Comparison of ENCODE assay signal across 1 cellular context in the genomic region with DNA sequence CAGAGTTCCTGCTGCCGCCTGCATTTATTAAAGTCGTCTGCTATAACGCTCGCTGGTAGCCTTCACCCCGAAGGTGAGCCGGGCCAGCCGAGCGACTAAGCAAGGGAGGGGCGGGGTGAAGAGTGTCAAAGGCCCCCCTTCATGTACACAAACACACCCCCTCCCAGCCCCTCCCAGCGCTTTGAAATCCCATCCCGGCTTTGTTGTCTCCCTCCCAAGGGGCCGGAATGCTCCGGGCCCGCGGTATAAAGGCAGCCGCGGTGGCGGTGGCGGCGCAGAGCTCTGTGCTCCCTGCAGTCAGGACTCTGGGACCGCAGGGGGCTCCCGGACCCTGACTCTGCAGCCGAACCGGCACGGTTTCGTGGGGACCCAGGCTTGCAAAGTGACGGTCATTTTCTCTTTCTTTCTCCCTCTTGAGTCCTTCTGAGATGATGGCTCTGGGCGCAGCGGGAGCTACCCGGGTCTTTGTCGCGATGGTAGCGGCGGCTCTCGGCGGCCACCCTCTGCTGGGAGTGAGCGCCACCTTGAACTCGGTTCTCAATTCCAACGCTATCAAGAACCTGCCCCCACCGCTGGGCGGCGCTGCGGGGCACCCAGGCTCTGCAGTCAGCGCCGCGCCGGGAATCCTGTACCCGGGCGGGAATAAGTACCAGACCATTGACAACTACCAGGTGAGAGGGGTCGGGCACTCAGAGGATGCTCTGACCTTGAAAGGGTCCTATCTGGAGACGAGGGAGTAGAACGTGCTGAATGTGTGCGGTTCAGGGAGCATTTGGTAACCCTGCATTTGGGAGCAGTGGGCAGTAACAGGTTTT.
TF ChIP-seq lines count a peak whose summit lies in the region.

A gene with protein sequence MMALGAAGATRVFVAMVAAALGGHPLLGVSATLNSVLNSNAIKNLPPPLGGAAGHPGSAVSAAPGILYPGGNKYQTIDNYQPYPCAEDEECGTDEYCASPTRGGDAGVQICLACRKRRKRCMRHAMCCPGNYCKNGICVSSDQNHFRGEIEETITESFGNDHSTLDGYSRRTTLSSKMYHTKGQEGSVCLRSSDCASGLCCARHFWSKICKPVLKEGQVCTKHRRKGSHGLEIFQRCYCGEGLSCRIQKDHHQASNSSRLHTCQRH (plus strand): TSS at position 275 of the 815 bp plus-strand sequence. CDS start 154 bp downstream, at position 429.

TF ChIP-seq in HepG2, 621 proteins besides CTCF, POLR2A, EP300 and RAD21 (continued from another document and continues in another):
- TF ChIP-seq SP140L (CRISPR knock-in tag; IDR thresholded peaks at IDR 0.05; ENCODE audit: borderline replicate concordance) (no peak), ZFP1 (CRISPR knock-in tag; IDR thresholded peaks at IDR 0.05) (no peak), ZNF782 (CRISPR knock-in tag; IDR thresholded peaks at IDR 0.05; ENCODE audit: borderline replicate concordance) (no peak), ZNF841 (CRISPR knock-in tag; IDR thresholded peaks at IDR 0.05; ENCODE audit: borderline replicate concordance) (no peak), DRAP1 (CRISPR knock-in tag; IDR thresholded peaks at IDR 0.05) (peak; percentile 75; the same call in 1 of the 2 replicates), REPIN1 (CRISPR knock-in tag; IDR thresholded peaks at IDR 0.05; ENCODE audit: borderline replicate concordance, low read depth) (peak; percentile 71; the same call in 1 of the 2 replicates), EEA1 (CRISPR knock-in tag; IDR thresholded peaks at IDR 0.05; ENCODE audit: borderline replicate concordance) (no peak), ZNF710 (CRISPR knock-in tag; IDR thresholded peaks at IDR 0.05; ENCODE audit: borderline replicate concordance) (peak; percentile 58; the same call in 1 of the 2 replicates), MED1 (CRISPR knock-in tag; IDR thresholded peaks at IDR 0.05) (peak; percentile 64), HMGXB4 (CRISPR knock-in tag; IDR thresholded peaks at IDR 0.05; ENCODE audit: borderline replicate concordance in 1 of 2, low read depth in 1 of 2) (peak; percentile 97 to 98), ZSCAN29 (CRISPR knock-in tag; conservative IDR thresholded peaks at IDR 0.05) (peak; percentile 94; the same call in 1 of the 2 replicates), FOXM1 (CRISPR knock-in tag; IDR thresholded peaks at IDR 0.05) (no peak), ZNF878 (CRISPR knock-in tag; IDR thresholded peaks at IDR 0.05) (no peak), IKZF5 (CRISPR knock-in tag; IDR thresholded peaks at IDR 0.05) (0 out of 2 replicates have a peak, but pooled peaks have one; percentile 48), RARG (CRISPR knock-in tag; IDR thresholded peaks at IDR 0.05; ENCODE audit: low read depth) (no peak), ZNF451 (CRISPR knock-in tag; IDR thresholded peaks at IDR 0.05) (peak; percentile 49; the same call in 1 of the 2 replicates), HNF4A (CRISPR knock-in tag; IDR thresholded peaks at IDR 0.05) (peak; percentile 26; the same call in 1 of the 2 replicates), HNF4G (IDR thresholded peaks at IDR 0.05; ENCODE audit: borderline replicate concordance, low read depth, low read length) (peak; percentile 52; the same call in 1 of the 2 replicates), HNF4G (CRISPR knock-in tag; IDR thresholded peaks at IDR 0.05; ENCODE audit: borderline replicate concordance, low read depth) (peak; percentile 31; the same call in 1 of the 2 replicates), ZNF784 (CRISPR knock-in tag; IDR thresholded peaks at IDR 0.05; ENCODE audit: borderline replicate concordance) (no peak), ZNF33A (CRISPR knock-in tag; IDR thresholded peaks at IDR 0.05; ENCODE audit: borderline replicate concordance) (0 out of 2 replicates have a peak, but pooled peaks have one; percentile 76), HOXA9 (CRISPR knock-in tag; IDR thresholded peaks at IDR 0.05; ENCODE audit: borderline replicate concordance) (no peak), SOX6 (IDR thresholded peaks at IDR 0.05) (no peak), SOX6 (CRISPR knock-in tag; IDR thresholded peaks at IDR 0.05) (peak; percentile 99), PCBP1 (IDR thresholded peaks at IDR 0.05; ENCODE audit: borderline replicate concordance, low read depth, low read length) (peak; percentile 90; the same call in 1 of the 2 replicates), THAP11 (CRISPR knock-in tag; IDR thresholded peaks at IDR 0.05) (no peak; the same call in 1 of the 2 replicates), ZSCAN9 (CRISPR knock-in tag; IDR thresholded peaks at IDR 0.05; ENCODE audit: borderline replicate concordance) (no peak), E2F5 (CRISPR knock-in tag; conservative IDR thresholded peaks at IDR 0.05) (no peak; the same call in 1 of the 2 replicates), HIVEP1 (CRISPR knock-in tag; IDR thresholded peaks at IDR 0.05) (0 out of 2 replicates have a peak, but pooled peaks have one; percentile 0), ZNF121 (CRISPR knock-in tag; IDR thresholded peaks at IDR 0.05) (peak; percentile 35; the same call in 1 of the 2 replicates), ZNF557 (CRISPR knock-in tag; IDR thresholded peaks at IDR 0.05) (no peak), LRRFIP1 (CRISPR knock-in tag; conservative IDR thresholded peaks at IDR 0.05) (0 out of 2 replicates have a peak, but pooled peaks have one; percentile 43), MAFF (IDR thresholded peaks at IDR 0.05; ENCODE audit: low read depth, low read length) (no peak)
- TF ChIP-seq, protein P1, sequence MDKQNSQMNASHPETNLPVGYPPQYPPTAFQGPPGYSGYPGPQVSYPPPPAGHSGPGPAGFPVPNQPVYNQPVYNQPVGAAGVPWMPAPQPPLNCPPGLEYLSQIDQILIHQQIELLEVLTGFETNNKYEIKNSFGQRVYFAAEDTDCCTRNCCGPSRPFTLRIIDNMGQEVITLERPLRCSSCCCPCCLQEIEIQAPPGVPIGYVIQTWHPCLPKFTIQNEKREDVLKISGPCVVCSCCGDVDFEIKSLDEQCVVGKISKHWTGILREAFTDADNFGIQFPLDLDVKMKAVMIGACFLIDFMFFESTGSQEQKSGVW (CRISPR knock-in tag; IDR thresholded peaks at IDR 0.05; ENCODE audit: borderline replicate concordance): no peak
- TF ChIP-seq, protein P2, sequence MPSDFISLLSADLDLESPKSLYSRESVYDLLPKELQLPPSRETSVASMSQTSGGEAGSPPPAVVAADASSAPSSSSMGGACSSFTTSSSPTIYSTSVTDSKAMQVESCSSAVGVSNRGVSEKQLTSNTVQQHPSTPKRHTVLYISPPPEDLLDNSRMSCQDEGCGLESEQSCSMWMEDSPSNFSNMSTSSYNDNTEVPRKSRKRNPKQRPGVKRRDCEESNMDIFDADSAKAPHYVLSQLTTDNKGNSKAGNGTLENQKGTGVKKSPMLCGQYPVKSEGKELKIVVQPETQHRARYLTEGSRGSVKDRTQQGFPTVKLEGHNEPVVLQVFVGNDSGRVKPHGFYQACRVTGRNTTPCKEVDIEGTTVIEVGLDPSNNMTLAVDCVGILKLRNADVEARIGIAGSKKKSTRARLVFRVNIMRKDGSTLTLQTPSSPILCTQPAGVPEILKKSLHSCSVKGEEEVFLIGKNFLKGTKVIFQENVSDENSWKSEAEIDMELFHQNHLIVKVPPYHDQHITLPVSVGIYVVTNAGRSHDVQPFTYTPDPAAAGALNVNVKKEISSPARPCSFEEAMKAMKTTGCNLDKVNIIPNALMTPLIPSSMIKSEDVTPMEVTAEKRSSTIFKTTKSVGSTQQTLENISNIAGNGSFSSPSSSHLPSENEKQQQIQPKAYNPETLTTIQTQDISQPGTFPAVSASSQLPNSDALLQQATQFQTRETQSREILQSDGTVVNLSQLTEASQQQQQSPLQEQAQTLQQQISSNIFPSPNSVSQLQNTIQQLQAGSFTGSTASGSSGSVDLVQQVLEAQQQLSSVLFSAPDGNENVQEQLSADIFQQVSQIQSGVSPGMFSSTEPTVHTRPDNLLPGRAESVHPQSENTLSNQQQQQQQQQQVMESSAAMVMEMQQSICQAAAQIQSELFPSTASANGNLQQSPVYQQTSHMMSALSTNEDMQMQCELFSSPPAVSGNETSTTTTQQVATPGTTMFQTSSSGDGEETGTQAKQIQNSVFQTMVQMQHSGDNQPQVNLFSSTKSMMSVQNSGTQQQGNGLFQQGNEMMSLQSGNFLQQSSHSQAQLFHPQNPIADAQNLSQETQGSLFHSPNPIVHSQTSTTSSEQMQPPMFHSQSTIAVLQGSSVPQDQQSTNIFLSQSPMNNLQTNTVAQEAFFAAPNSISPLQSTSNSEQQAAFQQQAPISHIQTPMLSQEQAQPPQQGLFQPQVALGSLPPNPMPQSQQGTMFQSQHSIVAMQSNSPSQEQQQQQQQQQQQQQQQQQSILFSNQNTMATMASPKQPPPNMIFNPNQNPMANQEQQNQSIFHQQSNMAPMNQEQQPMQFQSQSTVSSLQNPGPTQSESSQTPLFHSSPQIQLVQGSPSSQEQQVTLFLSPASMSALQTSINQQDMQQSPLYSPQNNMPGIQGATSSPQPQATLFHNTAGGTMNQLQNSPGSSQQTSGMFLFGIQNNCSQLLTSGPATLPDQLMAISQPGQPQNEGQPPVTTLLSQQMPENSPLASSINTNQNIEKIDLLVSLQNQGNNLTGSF (CRISPR knock-in tag; IDR thresholded peaks at IDR 0.05): no peak; the same call in 1 of the 2 replicates
- TF ChIP-seq, protein P3, sequence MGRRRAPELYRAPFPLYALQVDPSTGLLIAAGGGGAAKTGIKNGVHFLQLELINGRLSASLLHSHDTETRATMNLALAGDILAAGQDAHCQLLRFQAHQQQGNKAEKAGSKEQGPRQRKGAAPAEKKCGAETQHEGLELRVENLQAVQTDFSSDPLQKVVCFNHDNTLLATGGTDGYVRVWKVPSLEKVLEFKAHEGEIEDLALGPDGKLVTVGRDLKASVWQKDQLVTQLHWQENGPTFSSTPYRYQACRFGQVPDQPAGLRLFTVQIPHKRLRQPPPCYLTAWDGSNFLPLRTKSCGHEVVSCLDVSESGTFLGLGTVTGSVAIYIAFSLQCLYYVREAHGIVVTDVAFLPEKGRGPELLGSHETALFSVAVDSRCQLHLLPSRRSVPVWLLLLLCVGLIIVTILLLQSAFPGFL (CRISPR knock-in tag; IDR thresholded peaks at IDR 0.05): no peak
